In the genomic region with DNA sequence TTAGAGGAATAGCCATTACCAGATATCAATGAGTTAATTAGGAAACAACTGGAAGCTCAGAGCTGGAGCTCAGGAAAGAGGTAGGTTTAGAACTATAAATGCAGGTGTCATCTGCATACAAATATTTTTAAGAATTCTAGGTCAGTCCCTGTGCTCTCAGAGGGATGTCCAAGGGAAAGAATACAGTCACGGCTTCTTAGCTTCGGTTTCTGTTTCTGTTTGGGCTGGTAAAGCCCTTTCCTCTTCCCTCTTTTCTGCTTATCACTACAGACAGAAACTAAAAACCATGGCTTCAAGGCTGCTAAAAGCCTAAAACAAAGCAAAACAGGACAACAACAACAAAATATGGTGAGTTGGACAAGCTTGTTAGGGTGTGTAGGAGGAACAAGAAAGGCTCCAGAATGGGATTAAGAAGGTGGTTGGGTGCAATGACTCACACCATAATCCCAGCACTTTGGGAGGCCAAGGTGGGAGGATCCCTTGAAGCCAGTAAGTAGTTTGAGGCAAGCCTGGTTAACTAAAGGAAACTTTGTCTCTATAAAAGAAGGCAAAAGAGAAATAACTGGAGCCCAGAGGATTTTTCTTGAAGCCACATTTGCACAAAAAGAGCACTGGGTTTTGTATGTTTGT, we compare ENCODE assay signal across 9 cellular contexts.
DNase-seq lines count a peak whose midpoint lies in the region; ATAC-seq and TF ChIP-seq lines count a peak whose summit lies in the region.
"Had no signal": no experiment of that assay in that cellular context is flagged by ENCODE, and none has a peak within 500 bp of the region (broad histone marks: within the 10 kb centered on the region; RNA-seq: fewer than 3 reads in every experiment).

No MANE protein-coding gene starts in this region.

- WGBS in SK-N-SH (ENCODE audit: low lambda C conversion rate), result 61% methylated on average over 2 of the region's 2 CpGs

- TF ChIP-seq RAD21 in SK-N-SH (IDR thresholded peaks at IDR 0.05; ENCODE audit: low read length), result no peak

- H3K4me3 ChIP-seq in SK-N-SH (ENCODE audit: low read depth in 2 of 2, low read length in 1 of 2), result no peak overlapping the region
- H3K4me3 ChIP-seq: HAP-1 had no signal

- H4K20me1 ChIP-seq in SK-N-SH (ENCODE audit: insufficient read depth), result no peaks in the 10 kb centered on the region

- H3F3A ChIP-seq in SK-N-SH (replicated peaks; ENCODE audit: insufficient read depth), result no peaks in the 10 kb centered on the region

- no peaks in the 10 kb centered on the region for H3K79me2 ChIP-seq in SK-N-SH (ENCODE audit: insufficient read depth)

- H3K4me1 Mint-ChIP-seq in endothelial cell (ENCODE audit: unreplicated experiment) (peaks cover 32% of the 10 kb centered on the region), HFFc6 (ENCODE audit: low read depth) (peaks cover 9% of the 10 kb centered on the region; the same call in 1 of the 2 replicates)

- POLR2A ChIA-PET in SK-N-SH (lab: Yijun Ruan, JAX), result no interaction called here

- H3K27ac ChIP-seq in foreskin keratinocyte (no peak overlapping the region), SK-N-SH (ENCODE audit: low read depth in 2 of 2, low read length in 1 of 2) (no peak overlapping the region)

- ATAC-seq in GM18868 (IDR thresholded peaks at IDR 0.05; ENCODE audit: unreplicated experiment), result peak; percentile 96
- peak; percentile 99 for ATAC-seq in GM21717 (IDR thresholded peaks at IDR 0.05; ENCODE audit: unreplicated experiment)
- ATAC-seq in HG03565 (IDR thresholded peaks at IDR 0.05; ENCODE audit: unreplicated experiment), result peak; percentile 92
- peak; percentile 53 for ATAC-seq in foreskin keratinocyte

- H3K9me3 ChIP-seq in SK-N-SH, result no peaks in the 10 kb centered on the region
- H3K9me3 ChIP-seq: HAP-1 had no signal

- no peak overlapping the region for H2AFZ ChIP-seq in SK-N-SH (ENCODE audit: low read depth)

- no peak for TF ChIP-seq CTCF in foreskin keratinocyte (conservative IDR thresholded peaks at IDR 0.05)
- no peak for TF ChIP-seq CTCF in SK-N-SH (IDR thresholded peaks at IDR 0.05)
- TF ChIP-seq CTCF in endothelial cell (IDR thresholded peaks at IDR 0.05; ENCODE audit: unreplicated experiment), result no peak
- TF ChIP-seq CTCF in HFFc6 (IDR thresholded peaks at IDR 0.05), result no peak

- H3K36me3 ChIP-seq in SK-N-SH (replicated peaks in 1 of 2; ENCODE audit: control insufficient read depth in 1 of 2, insufficient read depth in 2 of 2, low read length in 1 of 2), result no peaks in the 10 kb centered on the region
- H3K36me3 ChIP-seq: HAP-1 had no signal

- no peak overlapping the region for H3K9ac ChIP-seq in SK-N-SH

- H3K9me3 Mint-ChIP-seq in endothelial cell (ENCODE audit: unreplicated experiment) (no peaks in the 10 kb centered on the region), HFFc6 (no peaks in the 10 kb centered on the region)

- CTCF ChIA-PET in SK-N-SH (lab: Yijun Ruan, JAX), result interaction anchor here (2.5 kb wide), 1 partner anchor 26 kb away, joined by 14 read pairs; no protein-coding TSS in a partner anchor

- H3K4me2 ChIP-seq in SK-N-SH, result no peak overlapping the region

- H3K27me3 Mint-ChIP-seq in endothelial cell (ENCODE audit: unreplicated experiment) (peaks cover 7% of the 10 kb centered on the region), HFFc6 (ENCODE audit: insufficient read depth) (no peaks in the 10 kb centered on the region)

- H3K4me3 Mint-ChIP-seq in endothelial cell (ENCODE audit: unreplicated experiment) (no peak overlapping the region), HFFc6 (no peak overlapping the region)

- H3K9me2 ChIP-seq in SK-N-SH, result no peaks in the 10 kb centered on the region

- no peak overlapping the region for H3K27ac Mint-ChIP-seq in endothelial cell (ENCODE audit: unreplicated experiment)
- no peak overlapping the region for H3K27ac Mint-ChIP-seq in HFFc6

- H3K4me1 ChIP-seq in foreskin keratinocyte, result no peaks in the 10 kb centered on the region
- H3K4me1 ChIP-seq in SK-N-SH (ENCODE audit: control insufficient read depth in 1 of 2, insufficient read depth in 2 of 2, low read depth in 1 of 2, low read length in 1 of 2), result no peaks in the 10 kb centered on the region
- H3K4me1 ChIP-seq: HAP-1 had no signal

- TF ChIP-seq EP300 in SK-N-SH (IDR thresholded peaks at IDR 0.05; ENCODE audit: borderline replicate concordance in 1 of 2, low read depth in 1 of 2, low read length in 1 of 2), result no peak

- peaks cover 5% of the 10 kb centered on the region for H3K36me3 Mint-ChIP-seq in endothelial cell (ENCODE audit: low read depth, unreplicated experiment)
- 0 out of 2 replicates have a peak, but pooled peaks cover 4% of the 10 kb centered on the region for H3K36me3 Mint-ChIP-seq in HFFc6 (ENCODE audit: low read depth)

- DNase-seq in foreskin keratinocyte, result no peak
- no peak for DNase-seq in SK-N-SH
- DNase-seq in endothelial cell (ENCODE audit: low spot score), result no peak
- DNase-seq in UCSD-AML1 (lab: John Stamatoyannopoulos, UW; ENCODE audit: unreplicated experiment), result no peak
- no peak for DNase-seq in HFFc6

- H3K27me3 ChIP-seq in foreskin keratinocyte, result peaks cover 7% of the 10 kb centered on the region
- no peaks in the 10 kb centered on the region for H3K27me3 ChIP-seq in SK-N-SH (ENCODE audit: insufficient read depth)

TF ChIP-seq in SK-N-SH, 30 proteins besides CTCF, POLR2A, EP300 and RAD21:
- TF ChIP-seq JUND (IDR thresholded peaks at IDR 0.05), result no peak
